In the genomic region with DNA sequence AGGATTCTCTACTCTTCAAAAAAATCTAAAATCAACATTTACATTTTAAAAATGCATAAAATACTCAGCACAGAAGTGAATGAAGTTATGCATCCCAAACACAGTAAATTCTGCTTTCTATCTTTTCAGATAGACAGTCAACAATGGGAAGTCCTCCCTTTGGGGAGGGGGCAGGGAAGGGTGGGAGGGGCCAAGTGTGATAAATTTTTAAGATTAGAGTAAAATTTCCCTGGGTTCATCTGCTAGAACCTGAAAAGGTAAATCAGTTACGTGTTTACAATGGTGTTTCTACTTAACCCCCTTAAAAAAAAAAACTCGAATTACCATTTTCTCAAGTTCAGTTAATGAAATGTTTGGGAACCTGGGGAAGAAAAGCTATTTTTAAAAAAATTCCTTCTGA, we compare ENCODE assay signal across 1 cellular context.
TF ChIP-seq lines count a peak whose summit lies in the region.

No MANE protein-coding gene starts in this region.

TF ChIP-seq in H1, 55 proteins besides CTCF, POLR2A, EP300 and RAD21:
- no peak for TF ChIP-seq NRF1 (IDR thresholded peaks at IDR 0.05; ENCODE audit: low read depth, low read length)
- no peak for TF ChIP-seq EZH2 (IDR thresholded peaks at IDR 0.05; ENCODE audit: low read depth, low read length, severe bottlenecking)
- no peak for TF ChIP-seq KDM5A (IDR thresholded peaks at IDR 0.05; ENCODE audit: low read length)
- TF ChIP-seq SRF (IDR thresholded peaks at IDR 0.05; ENCODE audit: low read depth, low read length): no peak
- TF ChIP-seq POLR2AphosphoS5 (IDR thresholded peaks at IDR 0.05; ENCODE audit: low read depth, low read length): no peak
- TF ChIP-seq JUND (IDR thresholded peaks at IDR 0.05; ENCODE audit: low read length): no peak
- TF ChIP-seq FOSL1 (IDR thresholded peaks at IDR 0.05; ENCODE audit: insufficient read depth, low read depth, low read length): no peak
- TF ChIP-seq, protein P1, sequence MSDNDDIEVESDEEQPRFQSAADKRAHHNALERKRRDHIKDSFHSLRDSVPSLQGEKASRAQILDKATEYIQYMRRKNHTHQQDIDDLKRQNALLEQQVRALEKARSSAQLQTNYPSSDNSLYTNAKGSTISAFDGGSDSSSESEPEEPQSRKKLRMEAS (IDR thresholded peaks at IDR 0.05): no peak
- no peak for TF ChIP-seq JUN (IDR thresholded peaks at IDR 0.05; ENCODE audit: low read depth, low read length)
- no peak for TF ChIP-seq SP4 (IDR thresholded peaks at IDR 0.05; ENCODE audit: low read length)
- TF ChIP-seq EGR1 (IDR thresholded peaks at IDR 0.05; ENCODE audit: borderline replicate concordance, low read depth, low read length): no peak
- no peak for TF ChIP-seq KDM4A (IDR thresholded peaks at IDR 0.05; ENCODE audit: low read depth, low read length, severe bottlenecking)
- TF ChIP-seq, protein P2, sequence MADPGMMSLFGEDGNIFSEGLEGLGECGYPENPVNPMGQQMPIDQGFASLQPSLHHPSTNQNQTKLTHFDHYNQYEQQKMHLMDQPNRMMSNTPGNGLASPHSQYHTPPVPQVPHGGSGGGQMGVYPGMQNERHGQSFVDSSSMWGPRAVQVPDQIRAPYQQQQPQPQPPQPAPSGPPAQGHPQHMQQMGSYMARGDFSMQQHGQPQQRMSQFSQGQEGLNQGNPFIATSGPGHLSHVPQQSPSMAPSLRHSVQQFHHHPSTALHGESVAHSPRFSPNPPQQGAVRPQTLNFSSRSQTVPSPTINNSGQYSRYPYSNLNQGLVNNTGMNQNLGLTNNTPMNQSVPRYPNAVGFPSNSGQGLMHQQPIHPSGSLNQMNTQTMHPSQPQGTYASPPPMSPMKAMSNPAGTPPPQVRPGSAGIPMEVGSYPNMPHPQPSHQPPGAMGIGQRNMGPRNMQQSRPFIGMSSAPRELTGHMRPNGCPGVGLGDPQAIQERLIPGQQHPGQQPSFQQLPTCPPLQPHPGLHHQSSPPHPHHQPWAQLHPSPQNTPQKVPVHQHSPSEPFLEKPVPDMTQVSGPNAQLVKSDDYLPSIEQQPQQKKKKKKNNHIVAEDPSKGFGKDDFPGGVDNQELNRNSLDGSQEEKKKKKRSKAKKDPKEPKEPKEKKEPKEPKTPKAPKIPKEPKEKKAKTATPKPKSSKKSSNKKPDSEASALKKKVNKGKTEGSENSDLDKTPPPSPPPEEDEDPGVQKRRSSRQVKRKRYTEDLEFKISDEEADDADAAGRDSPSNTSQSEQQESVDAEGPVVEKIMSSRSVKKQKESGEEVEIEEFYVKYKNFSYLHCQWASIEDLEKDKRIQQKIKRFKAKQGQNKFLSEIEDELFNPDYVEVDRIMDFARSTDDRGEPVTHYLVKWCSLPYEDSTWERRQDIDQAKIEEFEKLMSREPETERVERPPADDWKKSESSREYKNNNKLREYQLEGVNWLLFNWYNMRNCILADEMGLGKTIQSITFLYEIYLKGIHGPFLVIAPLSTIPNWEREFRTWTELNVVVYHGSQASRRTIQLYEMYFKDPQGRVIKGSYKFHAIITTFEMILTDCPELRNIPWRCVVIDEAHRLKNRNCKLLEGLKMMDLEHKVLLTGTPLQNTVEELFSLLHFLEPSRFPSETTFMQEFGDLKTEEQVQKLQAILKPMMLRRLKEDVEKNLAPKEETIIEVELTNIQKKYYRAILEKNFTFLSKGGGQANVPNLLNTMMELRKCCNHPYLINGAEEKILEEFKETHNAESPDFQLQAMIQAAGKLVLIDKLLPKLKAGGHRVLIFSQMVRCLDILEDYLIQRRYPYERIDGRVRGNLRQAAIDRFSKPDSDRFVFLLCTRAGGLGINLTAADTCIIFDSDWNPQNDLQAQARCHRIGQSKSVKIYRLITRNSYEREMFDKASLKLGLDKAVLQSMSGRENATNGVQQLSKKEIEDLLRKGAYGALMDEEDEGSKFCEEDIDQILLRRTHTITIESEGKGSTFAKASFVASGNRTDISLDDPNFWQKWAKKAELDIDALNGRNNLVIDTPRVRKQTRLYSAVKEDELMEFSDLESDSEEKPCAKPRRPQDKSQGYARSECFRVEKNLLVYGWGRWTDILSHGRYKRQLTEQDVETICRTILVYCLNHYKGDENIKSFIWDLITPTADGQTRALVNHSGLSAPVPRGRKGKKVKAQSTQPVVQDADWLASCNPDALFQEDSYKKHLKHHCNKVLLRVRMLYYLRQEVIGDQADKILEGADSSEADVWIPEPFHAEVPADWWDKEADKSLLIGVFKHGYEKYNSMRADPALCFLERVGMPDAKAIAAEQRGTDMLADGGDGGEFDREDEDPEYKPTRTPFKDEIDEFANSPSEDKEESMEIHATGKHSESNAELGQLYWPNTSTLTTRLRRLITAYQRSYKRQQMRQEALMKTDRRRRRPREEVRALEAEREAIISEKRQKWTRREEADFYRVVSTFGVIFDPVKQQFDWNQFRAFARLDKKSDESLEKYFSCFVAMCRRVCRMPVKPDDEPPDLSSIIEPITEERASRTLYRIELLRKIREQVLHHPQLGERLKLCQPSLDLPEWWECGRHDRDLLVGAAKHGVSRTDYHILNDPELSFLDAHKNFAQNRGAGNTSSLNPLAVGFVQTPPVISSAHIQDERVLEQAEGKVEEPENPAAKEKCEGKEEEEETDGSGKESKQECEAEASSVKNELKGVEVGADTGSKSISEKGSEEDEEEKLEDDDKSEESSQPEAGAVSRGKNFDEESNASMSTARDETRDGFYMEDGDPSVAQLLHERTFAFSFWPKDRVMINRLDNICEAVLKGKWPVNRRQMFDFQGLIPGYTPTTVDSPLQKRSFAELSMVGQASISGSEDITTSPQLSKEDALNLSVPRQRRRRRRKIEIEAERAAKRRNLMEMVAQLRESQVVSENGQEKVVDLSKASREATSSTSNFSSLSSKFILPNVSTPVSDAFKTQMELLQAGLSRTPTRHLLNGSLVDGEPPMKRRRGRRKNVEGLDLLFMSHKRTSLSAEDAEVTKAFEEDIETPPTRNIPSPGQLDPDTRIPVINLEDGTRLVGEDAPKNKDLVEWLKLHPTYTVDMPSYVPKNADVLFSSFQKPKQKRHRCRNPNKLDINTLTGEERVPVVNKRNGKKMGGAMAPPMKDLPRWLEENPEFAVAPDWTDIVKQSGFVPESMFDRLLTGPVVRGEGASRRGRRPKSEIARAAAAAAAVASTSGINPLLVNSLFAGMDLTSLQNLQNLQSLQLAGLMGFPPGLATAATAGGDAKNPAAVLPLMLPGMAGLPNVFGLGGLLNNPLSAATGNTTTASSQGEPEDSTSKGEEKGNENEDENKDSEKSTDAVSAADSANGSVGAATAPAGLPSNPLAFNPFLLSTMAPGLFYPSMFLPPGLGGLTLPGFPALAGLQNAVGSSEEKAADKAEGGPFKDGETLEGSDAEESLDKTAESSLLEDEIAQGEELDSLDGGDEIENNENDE (IDR thresholded peaks at IDR 0.05; ENCODE audit: insufficient replicate concordance, low read length): no peak
- TF ChIP-seq HDAC6 (IDR thresholded peaks at IDR 0.05; ENCODE audit: low read depth, low read length): no peak
- TF ChIP-seq CEBPB (IDR thresholded peaks at IDR 0.05; ENCODE audit: low read depth, low read length): no peak
- no peak for TF ChIP-seq TAF1 (IDR thresholded peaks at IDR 0.05; ENCODE audit: low read depth, low read length)
- no peak for TF ChIP-seq SP1 (IDR thresholded peaks at IDR 0.05; ENCODE audit: low read depth, low read length)
